11 cellular contexts compared by ENCODE assay signal in genomic region chr4:8473198-8473919, GRCh38. TPM values are rescaled to one million over a fixed set of nuclear protein-coding genes. Genes with fewer than 3 reads are reported as not detected.
DNase-seq lines count a peak whose midpoint lies in the region; ATAC-seq and TF ChIP-seq lines count a peak whose summit lies in the region.
"Had no signal": no experiment of that assay in that cellular context is flagged by ENCODE, and none has a peak within 500 bp of the region (broad histone marks: within the 10 kb centered on the region; RNA-seq: fewer than 3 reads in every experiment).

No MANE protein-coding gene starts in this region.

- H3K27ac ChIP-seq in SK-N-SH (ENCODE audit: low read depth in 2 of 2, low read length in 1 of 2) = no peak overlapping the region; a peak in 1 of 4 replicates
- peak overlapping the region; percentile 11 to 42 for H3K27ac ChIP-seq in esophagus (ENCODE audit: low read depth in 2 of 2, low read length in 1 of 2)
- H3K27ac ChIP-seq in transverse colon = peak overlapping the region; percentile 59 to 84 (median 63)
- H3K27ac ChIP-seq in mesendoderm (ENCODE audit: low read depth, low read length) = no peak overlapping the region

- no peaks in the 10 kb centered on the region for H3K4me1 ChIP-seq in SK-N-SH (ENCODE audit: control insufficient read depth in 1 of 2, insufficient read depth in 2 of 2, low read depth in 1 of 2, low read length in 1 of 2)
- H3K4me1 ChIP-seq in esophagus (ENCODE audit: control insufficient read depth in 2 of 2, insufficient read depth in 2 of 2, low read length in 1 of 2) = peaks cover 0 to 5% of the 10 kb centered on the region in 2 donors
- peaks cover 5 to 21% (median 12%) of the 10 kb centered on the region in 4 donors for H3K4me1 ChIP-seq in transverse colon
- no peaks in the 10 kb centered on the region for H3K4me1 ChIP-seq in mesendoderm (ENCODE audit: control insufficient read depth, low read depth, low read length)

- no peaks in the 10 kb centered on the region for H3K27me3 ChIP-seq in SK-N-SH (ENCODE audit: insufficient read depth)
- H3K27me3 ChIP-seq in esophagus (ENCODE audit: control insufficient read depth in 1 of 2, insufficient read depth in 2 of 2, low read length in 2 of 2) = no peaks in the 10 kb centered on the region
- H3K27me3 ChIP-seq in transverse colon = no peaks in the 10 kb centered on the region
- no peaks in the 10 kb centered on the region for H3K27me3 ChIP-seq in mesendoderm (ENCODE audit: insufficient read depth, low read length, poor library complexity)

- TF ChIP-seq EP300 in SK-N-SH (IDR thresholded peaks at IDR 0.05; ENCODE audit: borderline replicate concordance in 1 of 2, low read depth in 1 of 2, low read length in 1 of 2) (no peak), transverse colon (IDR thresholded peaks at IDR 0.05; ENCODE audit: low read depth) (no peak)

- H3K36me3 ChIP-seq in SK-N-SH (replicated peaks in 1 of 2; ENCODE audit: control insufficient read depth in 1 of 2, insufficient read depth in 2 of 2, low read length in 1 of 2) = peaks cover under 1 to 22% of the 10 kb centered on the region in 2 experiments
- peaks cover 5 to 49% of the 10 kb centered on the region in 2 donors for H3K36me3 ChIP-seq in esophagus (ENCODE audit: control insufficient read depth in 2 of 2, insufficient read depth in 2 of 2, low read length in 1 of 2)
- H3K36me3 ChIP-seq in transverse colon = no peaks in the 10 kb centered on the region
- H3K36me3 ChIP-seq in mesendoderm (ENCODE audit: control insufficient read depth, insufficient read depth, low read length) = no peaks in the 10 kb centered on the region

- H2AFZ ChIP-seq in SK-N-SH (ENCODE audit: low read depth) = no peak overlapping the region

- 95% methylated on average over 15 of the region's 23 CpGs for WGBS in SK-N-SH (ENCODE audit: low lambda C conversion rate)
- WGBS in esophagus, 2 donors = 81 to 83% methylated on average over 23 of the region's 23 CpGs
- WGBS in transverse colon (ENCODE audit: low coverage in 1 of 2), 2 donors = 88% methylated on average over 17 of the region's 23 CpGs; no CpG with 5 or more reads in 1 of the 2 donors
- no CpG with 5 or more reads among the region's 23 CpGs for WGBS in mesendoderm (ENCODE audit: extremely low coverage, insufficient coverage, low lambda C conversion rate)

- in situ Hi-C loops in transverse colon (cut with MboI; ENCODE audit: low pct_ligation_motif_present in 1 of 4, low pct_unique_long_range_greater_than_20kb in 1 of 4, low sequenced_read_pairs in 3 of 4) = loop anchor here in 1 of 4 donors (25.0 kb wide), 1 partner anchor 114 kb away; the partner anchor contains the start of genes CPZ and GPR78

- H3K79me2 ChIP-seq in SK-N-SH (ENCODE audit: insufficient read depth) (no peaks in the 10 kb centered on the region), mesendoderm (ENCODE audit: control insufficient read depth, insufficient read depth, low read length) (no peaks in the 10 kb centered on the region)

- H3K27me3 Mint-ChIP-seq in nephron (ENCODE audit: low read depth) = peaks cover 4% of the 10 kb centered on the region
- H3K27me3 Mint-ChIP-seq: IgD-negative memory B cell had no signal

- CTCF ChIA-PET in SK-N-SH (lab: Yijun Ruan, JAX) = interaction anchor here (1.0 to 2.7 kb wide), 3 partner anchors 38 to 134 kb away, joined by 3 to 11 read pairs (median 4); no protein-coding TSS in a partner anchor

- no peak overlapping the region for H3K56ac ChIP-seq in mesendoderm (ENCODE audit: low read length)

- H3K27ac Mint-ChIP-seq in nephron = peak overlapping the region; percentile 81 to 99 (median 98)

- intact Hi-C loops in transverse colon (cut with DNase I; ENCODE audit: low total_unique reads) = loop anchor here (5.0 kb wide), 1 partner anchor 119 kb away; the partner anchor contains the start of gene CPZ

- H3K4me3 ChIP-seq in SK-N-SH (ENCODE audit: low read depth in 2 of 2, low read length in 1 of 2) (no peak overlapping the region), esophagus (ENCODE audit: low read depth in 1 of 2, low read length in 2 of 2) (no peak overlapping the region), transverse colon (no peak overlapping the region), mesendoderm (ENCODE audit: low read length) (no peak overlapping the region)

- H3K9me3 ChIP-seq in SK-N-SH (no peaks in the 10 kb centered on the region), esophagus (ENCODE audit: control insufficient read depth in 2 of 2, insufficient read depth in 1 of 2, low read depth in 1 of 2, low read length in 1 of 2) (no peaks in the 10 kb centered on the region), transverse colon (no peaks in the 10 kb centered on the region)

- POLR2A ChIA-PET in SK-N-SH (lab: Yijun Ruan, JAX) = no interaction called here

- TF ChIP-seq RAD21 in SK-N-SH (IDR thresholded peaks at IDR 0.05; ENCODE audit: low read length) = no peak

- H3K4ac ChIP-seq in mesendoderm (ENCODE audit: low read depth, low read length) = no peak overlapping the region

- H4K8ac ChIP-seq in mesendoderm (ENCODE audit: low read depth, low read length) = no peak overlapping the region

- TF ChIP-seq CTCF in SK-N-SH (IDR thresholded peaks at IDR 0.05) (no peak), nephron (IDR thresholded peaks at IDR 0.05; ENCODE audit: unreplicated experiment in 3 of 3) (no peak), transverse colon (IDR thresholded peaks at IDR 0.05) (no peak)

- no peak overlapping the region for H3K23ac ChIP-seq in mesendoderm (ENCODE audit: low read length)

- peaks cover 34% of the 10 kb centered on the region for H3K4me1 Mint-ChIP-seq in nephron

- no peak overlapping the region for H2BK15ac ChIP-seq in mesendoderm (replicated peaks; ENCODE audit: low read depth)

- H4K5ac ChIP-seq in mesendoderm (ENCODE audit: low read length) = no peak overlapping the region

- peak; percentile 22 for DNase-seq in SK-N-SH
- no peak for DNase-seq in transverse colon
- no peak for DNase-seq in HT-29 (ENCODE audit: low spot score)
- DNase-seq in mesendoderm = no peak
- DNase-seq in NCI-H2029 (lab: John Stamatoyannopoulos, UW) = no peak
- DNase-seq: erythroblast, NCI-H187 treated with DMSO at 0.1 percent for 48 hours had no signal

- no peaks in the 10 kb centered on the region for H3K9me3 Mint-ChIP-seq in nephron
- H3K9me3 Mint-ChIP-seq: IgD-negative memory B cell had no signal

- H2BK120ac ChIP-seq in mesendoderm (ENCODE audit: low read depth, low read length) = no peak overlapping the region

- H3K9ac ChIP-seq in SK-N-SH (no peak overlapping the region), mesendoderm (ENCODE audit: low read length) (no peak overlapping the region)

- no peaks in the 10 kb centered on the region for H3F3A ChIP-seq in SK-N-SH (replicated peaks; ENCODE audit: insufficient read depth)

- H4K20me1 ChIP-seq in SK-N-SH (ENCODE audit: insufficient read depth) = no peaks in the 10 kb centered on the region

- H3K4me3 Mint-ChIP-seq in nephron = peak overlapping the region in 2 of 3 experiments; percentile 8 to 40

- no peaks in the 10 kb centered on the region for H3K79me1 ChIP-seq in mesendoderm (ENCODE audit: low read length)

- H3K18ac ChIP-seq in mesendoderm (ENCODE audit: low read length) = no peak overlapping the region

- ATAC-seq in SK-N-SH treated with all-trans-retinoic acid at 6 μM for 48 hours = no peak

- peaks cover 22% of the 10 kb centered on the region for H3K36me3 Mint-ChIP-seq in nephron (ENCODE audit: low read depth)

- TF ChIP-seq POLR2A in transverse colon (IDR thresholded peaks at IDR 0.05) = no peak

- H2BK5ac ChIP-seq in mesendoderm (ENCODE audit: low read length) = no peak overlapping the region

- no peaks in the 10 kb centered on the region for H3K9me2 ChIP-seq in SK-N-SH

- no peak overlapping the region for H2AK5ac ChIP-seq in mesendoderm (ENCODE audit: low read length)

- H3K4me2 ChIP-seq in SK-N-SH = no peak overlapping the region
- no peak overlapping the region for H3K4me2 ChIP-seq in mesendoderm (ENCODE audit: low read length)

TF ChIP-seq in SK-N-SH, 30 proteins besides CTCF, POLR2A, EP300 and RAD21 (continues in another document):
- TF ChIP-seq, protein P1, sequence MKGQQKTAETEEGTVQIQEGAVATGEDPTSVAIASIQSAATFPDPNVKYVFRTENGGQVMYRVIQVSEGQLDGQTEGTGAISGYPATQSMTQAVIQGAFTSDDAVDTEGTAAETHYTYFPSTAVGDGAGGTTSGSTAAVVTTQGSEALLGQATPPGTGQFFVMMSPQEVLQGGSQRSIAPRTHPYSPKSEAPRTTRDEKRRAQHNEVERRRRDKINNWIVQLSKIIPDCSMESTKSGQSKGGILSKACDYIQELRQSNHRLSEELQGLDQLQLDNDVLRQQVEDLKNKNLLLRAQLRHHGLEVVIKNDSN (IDR thresholded peaks at IDR 0.05; ENCODE audit: borderline replicate concordance, low read depth) = no peak
- TF ChIP-seq FOSL2 (IDR thresholded peaks at IDR 0.05; ENCODE audit: borderline replicate concordance, low read depth) (no peak), CHD2 (IDR thresholded peaks at IDR 0.05; ENCODE audit: low read length, partially characterized antibody) (no peak)

TF ChIP-seq in SK-N-SH treated with all-trans-retinoic acid at 6 μM for 48 hours, 23 proteins besides CTCF, POLR2A, EP300 and RAD21 (continues in another document):
- TF ChIP-seq CREB5 (CRISPR knock-in tag; IDR thresholded peaks at IDR 0.05; ENCODE audit: low read depth) = no peak
- TF ChIP-seq ZNF565 (CRISPR knock-in tag; conservative IDR thresholded peaks at IDR 0.05; ENCODE audit: low read depth) = no peak

RNA-seq across cellular contexts. Expression of gene TRMT44, which starts 32.8 kb away (rescaled TPM):
- polyA plus RNA-seq in SK-N-SH (2012; rRNA removed) (6.0 and 6.9 TPM in 2 replicates), esophagus (10 to 100 TPM; 15.6 to 17.2 TPM)
- 3.8 and 4.9 TPM in 2 replicates for polyA plus RNA-seq in SK-N-SH (2012; cell fraction: cytosol; rRNA removed)
- polyA plus RNA-seq in SK-N-SH (2012; cell fraction: nucleus; rRNA removed) = 18.9 and 20.0 TPM in 2 replicates
- 100 to 1,000 TPM in 1 of 4 donors, 10 to 100 TPM in 3; 19.1 to 190 (median 29.7) TPM for total RNA-seq in transverse colon
- total RNA-seq in HT-29 (2014; rRNA removed; shearing (Covaris generic)) = 26.8 and 34.0 TPM in 2 replicates
- 9.4 TPM for polyA plus RNA-seq in mesendoderm (2013, experiment 1 of 2)
- polyA plus RNA-seq in mesendoderm (2013, experiment 2 of 2) = 8.5 TPM

RNA-seq across cellular contexts. Expression of gene ACOX3, which starts 32.8 kb away (rescaled TPM):
- 7.0 and 8.4 TPM in 2 replicates for polyA plus RNA-seq in SK-N-SH (2012; rRNA removed)
- 6.3 and 6.4 TPM in 2 replicates for polyA plus RNA-seq in SK-N-SH (2012; cell fraction: cytosol; rRNA removed)
- 30.2 and 33.9 TPM in 2 replicates for polyA plus RNA-seq in SK-N-SH (2012; cell fraction: nucleus; rRNA removed)
- 10 to 100 TPM; 31.8 to 36.1 TPM for polyA plus RNA-seq in esophagus
- total RNA-seq in transverse colon = 100 to 1,000 TPM in 1 of 4 donors, 10 to 100 TPM in 3; 18.7 to 104 (median 31.3) TPM
- 7.5 and 9.7 TPM in 2 replicates for total RNA-seq in HT-29 (2014; rRNA removed; shearing (Covaris generic))
- 5.6 TPM for polyA plus RNA-seq in mesendoderm (2013, experiment 1 of 2)
- polyA plus RNA-seq in mesendoderm (2013, experiment 2 of 2) = 5.5 TPM

Comparison
In these comparisons a context has a peak if more than half of its experiments do, and no peak if none do; other contexts are left out.
1. H3K27ac ChIP-seq: peak in esophagus (2 of 2) and transverse colon (4 of 4); none in SK-N-SH (0 of 2) and mesendoderm (single experiment).